ENCODE assay signal across 12 cellular contexts in genomic region chr19:35719402-35720162, GRCh38. TPM values are rescaled to one million over a fixed set of nuclear protein-coding genes. Genes with fewer than 3 reads are reported as not detected.
DNase-seq lines count a peak whose midpoint lies in the region; ATAC-seq, FAIRE-seq and TF ChIP-seq lines count a peak whose summit lies in the region.
"Had no signal": no experiment of that assay in that cellular context is flagged by ENCODE, and none has a peak within 500 bp of the region (broad histone marks: within the 10 kb centered on the region; RNA-seq: fewer than 3 reads in every experiment).

No MANE protein-coding gene starts in this region.

- no peak for DNase-seq in left ventricle myocardium inferior
- no peak for DNase-seq in right atrium auricular region (ENCODE audit: low spot score)
- no peak for DNase-seq in adipocyte (ENCODE audit: low read depth)
- DNase-seq in HepG2 (ENCODE audit: low spot score) = peak; percentile 89
- DNase-seq in NCI-H82 (lab: John Stamatoyannopoulos, UW) = no peak
- no peak for DNase-seq in vagina (ENCODE audit: extremely low spot score in 2 of 2)
- DNase-seq in foreskin keratinocyte = no peak
- DNase-seq: DMS79, mucosa of descending colon had no signal

- 30% methylated on average over 27 of the region's 32 CpGs for WGBS in HepG2 (ENCODE audit: low lambda C conversion rate)

- FAIRE-seq in HepG2 (lab: Jason Lieb, UNC) = peak; percentile 92

- H2AFZ ChIP-seq in HepG2 (ENCODE audit: low read length) = no peak overlapping the region

- TF ChIP-seq RAD21 in HepG2 (CRISPR knock-in tag; IDR thresholded peaks at IDR 0.05) = no peak

- H3K9me3 ChIP-seq in left ventricle myocardium inferior (replicated peaks) (no peaks in the 10 kb centered on the region), right atrium auricular region (no peaks in the 10 kb centered on the region), adipocyte (ENCODE audit: control insufficient read depth, low read length) (no peaks in the 10 kb centered on the region), HepG2 (ENCODE audit: low read length) (no peaks in the 10 kb centered on the region), vagina (no peaks in the 10 kb centered on the region)
- H3K9me3 ChIP-seq: mucosa of descending colon had no signal

- TF ChIP-seq CTCF in left ventricle myocardium inferior (IDR thresholded peaks at IDR 0.05; ENCODE audit: borderline replicate concordance) (no peak), right atrium auricular region (IDR thresholded peaks at IDR 0.05) (no peak), HepG2 (CRISPR knock-in tag; IDR thresholded peaks at IDR 0.05) (no peak), vagina (IDR thresholded peaks at IDR 0.05) (no peak), foreskin keratinocyte (conservative IDR thresholded peaks at IDR 0.05) (no peak)

- peaks cover 47% of the 10 kb centered on the region for H3K4me1 ChIP-seq in left ventricle myocardium inferior
- peaks cover 0 to 30% of the 10 kb centered on the region in 2 donors for H3K4me1 ChIP-seq in right atrium auricular region
- peaks cover 25% of the 10 kb centered on the region for H3K4me1 ChIP-seq in adipocyte (ENCODE audit: control insufficient read depth, insufficient read depth, low read length)
- H3K4me1 ChIP-seq in HepG2 (ENCODE audit: insufficient read depth, low read length) = peaks cover 28% of the 10 kb centered on the region
- peaks cover 30% of the 10 kb centered on the region for H3K4me1 ChIP-seq in vagina
- no peaks in the 10 kb centered on the region for H3K4me1 ChIP-seq in foreskin keratinocyte

- intact Hi-C loops in left ventricle myocardium inferior (cut with micrococcal nuclease) (no loop called here), HepG2 (cut with micrococcal nuclease; ENCODE audit: unreplicated experiment) (loop anchor here (2.0 kb wide), 1 partner anchor 21 kb away; no protein-coding TSS in a partner anchor), vagina (cut with DNase I) (loop anchor here (5.0 to 10.0 kb wide), 2 partner anchors 172 to 215 kb away; partner anchors contain the start of genes LRFN3 and TMEM147)

- BruUV-seq in HepG2 (replicated peaks; lab: Mats Ljungman, UMichigan) = TSS peak; percentile 44

- TF ChIP-seq POLR2A in HepG2 (IDR thresholded peaks at IDR 0.05; ENCODE audit: insufficient read depth in 1 of 2, low read depth in 2 of 2, low read length in 2 of 2) = 0 out of 4 replicates have a peak, but pooled peaks of 1 of the 2 experiments have one; percentile 28
- TF ChIP-seq POLR2A in vagina (IDR thresholded peaks at IDR 0.05) = no peak

- H3K27ac ChIP-seq in left ventricle myocardium inferior (replicated peaks) (peak overlapping the region; percentile 8), right atrium auricular region (peak overlapping the region in 1 of 2 donors; percentile 85), HepG2 (ENCODE audit: extremely low read length, insufficient read depth, low read length) (peak overlapping the region; percentile 67), vagina (no peak overlapping the region), foreskin keratinocyte (no peak overlapping the region)

- H3K4me2 ChIP-seq in HepG2 (ENCODE audit: low read depth, low read length) = peak overlapping the region; percentile 84

- H3K36me3 ChIP-seq in left ventricle myocardium inferior (peaks cover 48% of the 10 kb centered on the region), right atrium auricular region (peaks cover 45% of the 10 kb centered on the region), adipocyte (ENCODE audit: control insufficient read depth, insufficient read depth, low read length, severe bottlenecking) (peaks cover 42% of the 10 kb centered on the region), HepG2 (replicated peaks in 1 of 2; ENCODE audit: control insufficient read depth in 1 of 2, insufficient read depth in 2 of 2, low read length in 2 of 2) (peaks cover 20 to 40% of the 10 kb centered on the region in 2 experiments), vagina (peaks cover 3 to 46% of the 10 kb centered on the region in 2 donors)

- peaks cover 21% of the 10 kb centered on the region for H3K79me2 ChIP-seq in HepG2 (ENCODE audit: insufficient read depth, low read length)

- H3K4me3 ChIP-seq in left ventricle myocardium inferior = peak overlapping the region; percentile 96
- no peak overlapping the region for H3K4me3 ChIP-seq in right atrium auricular region
- H3K4me3 ChIP-seq in adipocyte (ENCODE audit: low read length) = peak overlapping the region; percentile 92
- peak overlapping the region; percentile 93 to 99 (median 97) for H3K4me3 ChIP-seq in HepG2 (replicated peaks in 1 of 3; ENCODE audit: insufficient read depth in 1 of 3, low read depth in 2 of 3, low read length in 3 of 3)
- H3K4me3 ChIP-seq in vagina = peak overlapping the region in 1 of 2 donors; percentile 67

- in situ Hi-C loops in HepG2 (cut with HindIII; ENCODE audit: extremely low pct_ligation_motif_present, low pct_unique_long_range_greater_than_20kb) = loop anchor here (5.0 kb wide), 1 partner anchor 172 kb away; the partner anchor contains the start of gene TMEM147

- H3K27me3 ChIP-seq in left ventricle myocardium inferior (ENCODE audit: low read depth) = no peaks in the 10 kb centered on the region
- H3K27me3 ChIP-seq in right atrium auricular region = no peaks in the 10 kb centered on the region
- H3K27me3 ChIP-seq in adipocyte (replicated peaks; ENCODE audit: control insufficient read depth, insufficient read depth, low read length) = no peaks in the 10 kb centered on the region
- no peaks in the 10 kb centered on the region for H3K27me3 ChIP-seq in HepG2 (ENCODE audit: control insufficient read depth in 1 of 2, insufficient read depth in 2 of 2, low read length in 2 of 2)
- H3K27me3 ChIP-seq in vagina = no peaks in the 10 kb centered on the region
- no peaks in the 10 kb centered on the region for H3K27me3 ChIP-seq in foreskin keratinocyte

- CTCF ChIA-PET in HepG2 (lab: Yijun Ruan, JAX; ENCODE audit: low intra/inter-chr PET ratio, low total read pairs) = interaction anchor here (7.0 kb wide), 1 partner anchor 25 kb away, joined by 201 read pairs; no protein-coding TSS in a partner anchor

- POLR2A ChIA-PET in HepG2 (lab: Yijun Ruan, JAX) = interaction anchor here (1.0 to 4.6 kb wide), 9 partner anchors 10 to 100 kb away, joined by 3 to 69 read pairs (median 4); partner anchors contain the start of genes LIN37, PSENEN and U2AF1L4

- TF ChIP-seq EP300 in HepG2 (IDR thresholded peaks at IDR 0.05; ENCODE audit: low read depth in 2 of 2, low read length in 2 of 2) = no peak
- TF ChIP-seq EP300 in HepG2 (CRISPR knock-in tag; IDR thresholded peaks at IDR 0.05; ENCODE audit: borderline replicate concordance) = no peak

- ATAC-seq in HepG2 = peak; percentile 53
- ATAC-seq in foreskin keratinocyte = no peak
- ATAC-seq in HG03565 (IDR thresholded peaks at IDR 0.05; ENCODE audit: unreplicated experiment) = no peak
- ATAC-seq: mucosa of descending colon had no signal

- peaks cover 8% of the 10 kb centered on the region for H4K20me1 ChIP-seq in HepG2 (ENCODE audit: insufficient read depth, low read length)

- H3K9ac ChIP-seq in adipocyte (ENCODE audit: low read length) (peak overlapping the region; percentile 94), HepG2 (ENCODE audit: insufficient read depth, low read depth, low read length) (peak overlapping the region; percentile 88)

RNA-seq across cellular contexts. Expression of gene KMT2B, which starts 1.8 kb away (rescaled TPM):
- total RNA-seq in left ventricle myocardium inferior = 12.8 TPM
- total RNA-seq in right atrium auricular region = 10 to 100 TPM; 11.9 to 12.9 TPM
- 6.2 TPM in 2 replicates for total RNA-seq in HepG2 (2016; rRNA removed; fragmentation: Illumina TruSeq; extraction: Trizol)
- total RNA-seq in HepG2 (2016; cell fraction: cytosol; rRNA removed; fragmentation: Illumina TruSeq; extraction: Trizol; ENCODE audit: low read depth) = 2.6 TPM in 2 replicates
- total RNA-seq in HepG2 (2016; cell fraction: insoluble cytoplasmic fraction; rRNA removed; fragmentation: Illumina TruSeq; extraction: Trizol) = 4.4 and 5.3 TPM in 2 replicates
- total RNA-seq in HepG2 (2016; cell fraction: membrane; rRNA removed; fragmentation: Illumina TruSeq; extraction: Trizol) = 3.8 and 4.1 TPM in 2 replicates
- total RNA-seq in HepG2 (2016; cell fraction: nucleus; rRNA removed; fragmentation: Illumina TruSeq; extraction: Trizol) = 14.7 and 15.4 TPM in 2 replicates
- 16.9 and 19.2 TPM in 2 replicates for polyA plus RNA-seq in HepG2 (2011; rRNA removed)
- polyA plus RNA-seq in HepG2 (2011; cell fraction: cytosol; rRNA removed) = 9.3 and 10.9 TPM in 2 replicates
- polyA plus RNA-seq in HepG2 (2011; cell fraction: nucleus; rRNA removed) = 113 and 130 TPM in 2 replicates
- polyA plus RNA-seq in HepG2 (2012) = 20.4 and 30.9 TPM in 2 replicates
- 2.5 and 3.0 TPM in 2 replicates for polyA plus RNA-seq in HepG2 (2016; cell fraction: cytosol; fragmentation: Illumina TruSeq; extraction: Trizol; ENCODE audit: low read depth)
- polyA plus RNA-seq in HepG2 (2016; cell fraction: insoluble cytoplasmic fraction; fragmentation: Illumina TruSeq; extraction: Trizol; ENCODE audit: low read depth) = 10.8 and 11.6 TPM in 2 replicates
- polyA plus RNA-seq in HepG2 (2016; cell fraction: membrane; fragmentation: Illumina TruSeq; extraction: Trizol; ENCODE audit: low read depth) = 5.5 and 6.5 TPM in 2 replicates
- 69.3 and 89.2 TPM in 2 replicates for polyA plus RNA-seq in HepG2 (2016; cell fraction: nucleus; fragmentation: Illumina TruSeq; extraction: Trizol; ENCODE audit: insufficient read depth, low read depth)
- polyA minus RNA-seq in HepG2 (2011; rRNA and poly(A)+ RNA removed; ENCODE audit: low replicate concordance) = 11.1 and 11.4 TPM in 2 replicates
- 4.3 and 4.4 TPM in 2 replicates for polyA minus RNA-seq in HepG2 (2011; cell fraction: cytosol; rRNA and poly(A)+ RNA removed)
- polyA minus RNA-seq in HepG2 (2011; cell fraction: nucleus; rRNA and poly(A)+ RNA removed) = 13.3 and 13.6 TPM in 2 replicates
- 16.0 TPM for total RNA-seq in vagina
- total RNA-seq in foreskin keratinocyte = 12.9 and 13.0 TPM in 2 replicates
- 16.7 and 17.3 TPM in 2 replicates for polyA plus RNA-seq in foreskin keratinocyte

RNA-seq across cellular contexts. Expression of gene ZBTB32, which starts 15.2 kb away (rescaled TPM):
- total RNA-seq in left ventricle myocardium inferior = not detected
- not detected for total RNA-seq in right atrium auricular region
- total RNA-seq in HepG2 (2016; rRNA removed; fragmentation: Illumina TruSeq; extraction: Trizol) = not detected in 2 replicates
- total RNA-seq in HepG2 (2016; cell fraction: cytosol; rRNA removed; fragmentation: Illumina TruSeq; extraction: Trizol; ENCODE audit: low read depth) = not detected in 2 replicates
- not detected in 2 replicates for total RNA-seq in HepG2 (2016; cell fraction: insoluble cytoplasmic fraction; rRNA removed; fragmentation: Illumina TruSeq; extraction: Trizol)
- not detected in 2 replicates for total RNA-seq in HepG2 (2016; cell fraction: membrane; rRNA removed; fragmentation: Illumina TruSeq; extraction: Trizol)
- not detected in 2 replicates for total RNA-seq in HepG2 (2016; cell fraction: nucleus; rRNA removed; fragmentation: Illumina TruSeq; extraction: Trizol)
- polyA plus RNA-seq in HepG2 (2011; rRNA removed) = not detected in 2 replicates
- polyA plus RNA-seq in HepG2 (2011; cell fraction: cytosol; rRNA removed) = not detected in 2 replicates
- polyA plus RNA-seq in HepG2 (2011; cell fraction: nucleus; rRNA removed) = not detected in 2 replicates
- polyA plus RNA-seq in HepG2 (2012) = 0.50 TPM in 1 of 2 replicates, not detected in the other
- polyA plus RNA-seq in HepG2 (2016; cell fraction: cytosol; fragmentation: Illumina TruSeq; extraction: Trizol; ENCODE audit: low read depth) = not detected in 2 replicates
- polyA plus RNA-seq in HepG2 (2016; cell fraction: insoluble cytoplasmic fraction; fragmentation: Illumina TruSeq; extraction: Trizol; ENCODE audit: low read depth) = not detected in 2 replicates
- polyA plus RNA-seq in HepG2 (2016; cell fraction: membrane; fragmentation: Illumina TruSeq; extraction: Trizol; ENCODE audit: low read depth) = not detected in 2 replicates
- polyA plus RNA-seq in HepG2 (2016; cell fraction: nucleus; fragmentation: Illumina TruSeq; extraction: Trizol; ENCODE audit: insufficient read depth, low read depth) = not detected in 2 replicates
- not detected in 2 replicates for polyA minus RNA-seq in HepG2 (2011; rRNA and poly(A)+ RNA removed; ENCODE audit: low replicate concordance)
- not detected in 2 replicates for polyA minus RNA-seq in HepG2 (2011; cell fraction: cytosol; rRNA and poly(A)+ RNA removed)
- polyA minus RNA-seq in HepG2 (2011; cell fraction: nucleus; rRNA and poly(A)+ RNA removed) = not detected in 2 replicates
- not detected for total RNA-seq in vagina
- not detected in 2 replicates for total RNA-seq in foreskin keratinocyte
- polyA plus RNA-seq in foreskin keratinocyte = not detected in 2 replicates
- total RNA-seq: NCI-H460, temporal lobe had no signal

RNA-seq across cellular contexts. Expression of gene IGFLR1, which starts 22.7 kb away (rescaled TPM):
- 4.9 TPM for total RNA-seq in left ventricle myocardium inferior
- total RNA-seq in right atrium auricular region = 1 to 10 TPM; 1.8 to 6.4 TPM
- total RNA-seq in HepG2 (2016; rRNA removed; fragmentation: Illumina TruSeq; extraction: Trizol) = 3.4 and 5.4 TPM in 2 replicates
- 9.3 and 12.1 TPM in 2 replicates for total RNA-seq in HepG2 (2016; cell fraction: cytosol; rRNA removed; fragmentation: Illumina TruSeq; extraction: Trizol; ENCODE audit: low read depth)
- 3.8 and 6.5 TPM in 2 replicates for total RNA-seq in HepG2 (2016; cell fraction: insoluble cytoplasmic fraction; rRNA removed; fragmentation: Illumina TruSeq; extraction: Trizol)
- 11.9 and 15.5 TPM in 2 replicates for total RNA-seq in HepG2 (2016; cell fraction: membrane; rRNA removed; fragmentation: Illumina TruSeq; extraction: Trizol)
- total RNA-seq in HepG2 (2016; cell fraction: nucleus; rRNA removed; fragmentation: Illumina TruSeq; extraction: Trizol) = 2.7 and 3.9 TPM in 2 replicates
- 7.4 and 8.9 TPM in 2 replicates for polyA plus RNA-seq in HepG2 (2011; rRNA removed)
- 6.5 and 8.4 TPM in 2 replicates for polyA plus RNA-seq in HepG2 (2011; cell fraction: cytosol; rRNA removed)
- 22.4 and 23.0 TPM in 2 replicates for polyA plus RNA-seq in HepG2 (2011; cell fraction: nucleus; rRNA removed)
- 2.8 and 4.2 TPM in 2 replicates for polyA plus RNA-seq in HepG2 (2012)
- 22.3 and 24.5 TPM in 2 replicates for polyA plus RNA-seq in HepG2 (2016; cell fraction: cytosol; fragmentation: Illumina TruSeq; extraction: Trizol; ENCODE audit: low read depth)
- polyA plus RNA-seq in HepG2 (2016; cell fraction: insoluble cytoplasmic fraction; fragmentation: Illumina TruSeq; extraction: Trizol; ENCODE audit: low read depth) = 6.5 and 10.6 TPM in 2 replicates
- 24.0 and 25.4 TPM in 2 replicates for polyA plus RNA-seq in HepG2 (2016; cell fraction: membrane; fragmentation: Illumina TruSeq; extraction: Trizol; ENCODE audit: low read depth)
- 11.7 and 17.1 TPM in 2 replicates for polyA plus RNA-seq in HepG2 (2016; cell fraction: nucleus; fragmentation: Illumina TruSeq; extraction: Trizol; ENCODE audit: insufficient read depth, low read depth)
- polyA minus RNA-seq in HepG2 (2011; rRNA and poly(A)+ RNA removed; ENCODE audit: low replicate concordance) = 4.9 and 7.7 TPM in 2 replicates
- polyA minus RNA-seq in HepG2 (2011; cell fraction: cytosol; rRNA and poly(A)+ RNA removed) = 1.3 and 3.7 TPM in 2 replicates
- 2.8 and 3.2 TPM in 2 replicates for polyA minus RNA-seq in HepG2 (2011; cell fraction: nucleus; rRNA and poly(A)+ RNA removed)
- total RNA-seq in vagina = 7.4 TPM
- total RNA-seq in foreskin keratinocyte = 3.4 and 3.8 TPM in 2 replicates
- polyA plus RNA-seq in foreskin keratinocyte = 4.7 and 6.2 TPM in 2 replicates

RNA-seq across cellular contexts. Expression of gene U2AF1L4, which starts 25.6 kb away (rescaled TPM):
- total RNA-seq in left ventricle myocardium inferior (24.9 TPM), right atrium auricular region (10 to 100 TPM; 19.9 to 33.1 TPM), HepG2 (2016; rRNA removed; fragmentation: Illumina TruSeq; extraction: Trizol) (4.7 and 7.9 TPM in 2 replicates), vagina (6.6 TPM), foreskin keratinocyte (10.4 and 12.7 TPM in 2 replicates)
- total RNA-seq in HepG2 (2016; cell fraction: cytosol; rRNA removed; fragmentation: Illumina TruSeq; extraction: Trizol; ENCODE audit: low read depth) = 2.5 and 3.0 TPM in 2 replicates
- 3.4 and 7.8 TPM in 2 replicates for total RNA-seq in HepG2 (2016; cell fraction: insoluble cytoplasmic fraction; rRNA removed; fragmentation: Illumina TruSeq; extraction: Trizol)
- total RNA-seq in HepG2 (2016; cell fraction: membrane; rRNA removed; fragmentation: Illumina TruSeq; extraction: Trizol) = 4.2 and 5.2 TPM in 2 replicates
- total RNA-seq in HepG2 (2016; cell fraction: nucleus; rRNA removed; fragmentation: Illumina TruSeq; extraction: Trizol) = 8.5 and 9.9 TPM in 2 replicates
- polyA plus RNA-seq in HepG2 (2011; rRNA removed) (14.2 and 15.4 TPM in 2 replicates), foreskin keratinocyte (15.1 and 18.4 TPM in 2 replicates)
- 6.5 and 9.4 TPM in 2 replicates for polyA plus RNA-seq in HepG2 (2011; cell fraction: cytosol; rRNA removed)
- 90.7 and 113 TPM in 2 replicates for polyA plus RNA-seq in HepG2 (2011; cell fraction: nucleus; rRNA removed)
- polyA plus RNA-seq in HepG2 (2012) = 8.2 and 8.6 TPM in 2 replicates
- polyA plus RNA-seq in HepG2 (2016; cell fraction: cytosol; fragmentation: Illumina TruSeq; extraction: Trizol; ENCODE audit: low read depth) = 3.5 and 5.0 TPM in 2 replicates
- 4.8 and 6.9 TPM in 2 replicates for polyA plus RNA-seq in HepG2 (2016; cell fraction: insoluble cytoplasmic fraction; fragmentation: Illumina TruSeq; extraction: Trizol; ENCODE audit: low read depth)
- polyA plus RNA-seq in HepG2 (2016; cell fraction: membrane; fragmentation: Illumina TruSeq; extraction: Trizol; ENCODE audit: low read depth) = 5.2 and 5.8 TPM in 2 replicates
- 36.4 and 41.6 TPM in 2 replicates for polyA plus RNA-seq in HepG2 (2016; cell fraction: nucleus; fragmentation: Illumina TruSeq; extraction: Trizol; ENCODE audit: insufficient read depth, low read depth)
- polyA minus RNA-seq in HepG2 (2011; rRNA and poly(A)+ RNA removed; ENCODE audit: low replicate concordance) = 9.3 and 10.1 TPM in 2 replicates
- polyA minus RNA-seq in HepG2 (2011; cell fraction: cytosol; rRNA and poly(A)+ RNA removed) = 1.6 and 1.9 TPM in 2 replicates
- 17.0 and 19.3 TPM in 2 replicates for polyA minus RNA-seq in HepG2 (2011; cell fraction: nucleus; rRNA and poly(A)+ RNA removed)

RNA-seq across cellular contexts. Expression of gene PSENEN, which starts 25.9 kb away (rescaled TPM):
- 43.1 TPM for total RNA-seq in left ventricle myocardium inferior
- total RNA-seq in right atrium auricular region = 10 to 100 TPM; 26.1 to 35.0 TPM
- 20.0 and 34.2 TPM in 2 replicates for total RNA-seq in HepG2 (2016; rRNA removed; fragmentation: Illumina TruSeq; extraction: Trizol)
- total RNA-seq in HepG2 (2016; cell fraction: cytosol; rRNA removed; fragmentation: Illumina TruSeq; extraction: Trizol; ENCODE audit: low read depth) = 8.3 and 8.7 TPM in 2 replicates
- total RNA-seq in HepG2 (2016; cell fraction: insoluble cytoplasmic fraction; rRNA removed; fragmentation: Illumina TruSeq; extraction: Trizol) = 22.6 and 36.6 TPM in 2 replicates
- 9.0 and 11.8 TPM in 2 replicates for total RNA-seq in HepG2 (2016; cell fraction: membrane; rRNA removed; fragmentation: Illumina TruSeq; extraction: Trizol)
- 25.9 and 30.1 TPM in 2 replicates for total RNA-seq in HepG2 (2016; cell fraction: nucleus; rRNA removed; fragmentation: Illumina TruSeq; extraction: Trizol)
- polyA plus RNA-seq in HepG2 (2011; rRNA removed) = 16.9 and 22.6 TPM in 2 replicates
- 13.2 and 17.3 TPM in 2 replicates for polyA plus RNA-seq in HepG2 (2011; cell fraction: cytosol; rRNA removed)
- polyA plus RNA-seq in HepG2 (2011; cell fraction: nucleus; rRNA removed) = 9.9 and 11.5 TPM in 2 replicates
- 16.1 and 18.5 TPM in 2 replicates for polyA plus RNA-seq in HepG2 (2012)
- 12.4 and 17.6 TPM in 2 replicates for polyA plus RNA-seq in HepG2 (2016; cell fraction: cytosol; fragmentation: Illumina TruSeq; extraction: Trizol; ENCODE audit: low read depth)
- 30.0 and 36.1 TPM in 2 replicates for polyA plus RNA-seq in HepG2 (2016; cell fraction: insoluble cytoplasmic fraction; fragmentation: Illumina TruSeq; extraction: Trizol; ENCODE audit: low read depth)
- polyA plus RNA-seq in HepG2 (2016; cell fraction: membrane; fragmentation: Illumina TruSeq; extraction: Trizol; ENCODE audit: low read depth) = 12.5 and 13.2 TPM in 2 replicates
- 55.1 and 70.2 TPM in 2 replicates for polyA plus RNA-seq in HepG2 (2016; cell fraction: nucleus; fragmentation: Illumina TruSeq; extraction: Trizol; ENCODE audit: insufficient read depth, low read depth)
- 24.1 and 61.3 TPM in 2 replicates for polyA minus RNA-seq in HepG2 (2011; rRNA and poly(A)+ RNA removed; ENCODE audit: low replicate concordance)
- 4.3 and 4.7 TPM in 2 replicates for polyA minus RNA-seq in HepG2 (2011; cell fraction: cytosol; rRNA and poly(A)+ RNA removed)
- 3.0 and 7.3 TPM in 2 replicates for polyA minus RNA-seq in HepG2 (2011; cell fraction: nucleus; rRNA and poly(A)+ RNA removed)
- total RNA-seq in vagina = 28.2 TPM
- 63.7 and 75.8 TPM in 2 replicates for total RNA-seq in foreskin keratinocyte
- 118 and 136 TPM in 2 replicates for polyA plus RNA-seq in foreskin keratinocyte

Comparison
In these comparisons a context has a peak if more than half of its experiments do, and no peak if none do; other contexts are left out.
1. H3K4me3 ChIP-seq: peak in left ventricle myocardium inferior (single experiment), adipocyte (single experiment) and HepG2 (3 of 3); none in right atrium auricular region (0 of 2).
2. H3K27ac ChIP-seq: peak in left ventricle myocardium inferior (single experiment) and HepG2 (single experiment); none in vagina (single experiment) and foreskin keratinocyte (single experiment).